8 cellular contexts compared by ENCODE assay signal in genomic region chr2:116510117-116510671, GRCh38.
DNase-seq lines count a peak whose midpoint lies in the region; ATAC-seq and TF ChIP-seq lines count a peak whose summit lies in the region.

No MANE protein-coding gene starts in this region.

- H3K27ac Mint-ChIP-seq in endothelial cell (ENCODE audit: unreplicated experiment): no peak overlapping the region

- peaks cover 3% of the 10 kb centered on the region for H3K4me1 Mint-ChIP-seq in endothelial cell (ENCODE audit: unreplicated experiment)

- in situ Hi-C loops in G401 (cut with HindIII; ENCODE audit: low sequenced_read_pairs): no loop called here

- DNase-seq in H4 (ENCODE audit: low spot score) (peak; percentile 45), NCI-H748 (lab: John Stamatoyannopoulos, UW; ENCODE audit: unreplicated experiment) (peak; percentile 91), endothelial cell (ENCODE audit: low spot score) (peak; percentile 17), G401 (ENCODE audit: low spot score) (no peak), hepatic stellate cell (ENCODE audit: low spot score) (no peak)

- peak; percentile 66 for TF ChIP-seq CTCF in 22Rv1 (IDR thresholded peaks at IDR 0.05)
- TF ChIP-seq CTCF in endothelial cell (IDR thresholded peaks at IDR 0.05; ENCODE audit: unreplicated experiment): peak; percentile 59

- H3K27ac ChIP-seq in 22Rv1: no peak overlapping the region

- H3K36me3 Mint-ChIP-seq in endothelial cell (ENCODE audit: low read depth, unreplicated experiment): no peaks in the 10 kb centered on the region

- no peaks in the 10 kb centered on the region for H3K27me3 Mint-ChIP-seq in endothelial cell (ENCODE audit: unreplicated experiment)

- H3K9me3 Mint-ChIP-seq in endothelial cell (ENCODE audit: unreplicated experiment): no peaks in the 10 kb centered on the region

- ATAC-seq in HG02970 (IDR thresholded peaks at IDR 0.05; ENCODE audit: low FRiP score, unreplicated experiment) (no peak), GM18907 (IDR thresholded peaks at IDR 0.05; ENCODE audit: unreplicated experiment) (no peak)

- no peak overlapping the region for H3K4me3 Mint-ChIP-seq in endothelial cell (ENCODE audit: unreplicated experiment)

Comparison
In these comparisons a context has a peak if more than half of its experiments do, and no peak if none do; other contexts are left out.
1. DNase-seq: peak in H4 (single experiment), NCI-H748 (single experiment) and endothelial cell (single experiment); none in G401 (single experiment) and hepatic stellate cell (single experiment).